ENCODE assay signal across 18 cellular contexts in genomic region chr5:89105836-89106235, GRCh38.
A peak's percentile ranks its signal among the peaks of the same experiment; 100 is the strongest.
DNase-seq lines count a peak whose midpoint lies in the region; ATAC-seq, FAIRE-seq and TF ChIP-seq lines count a peak whose summit lies in the region.
"Had no signal": no experiment of that assay in that cellular context is flagged by ENCODE, and none has a peak within 500 bp of the region (broad histone marks: within the 10 kb centered on the region; RNA-seq: fewer than 3 reads in every experiment).

No MANE protein-coding gene starts in this region.

- no peak overlapping the region for H3K9ac ChIP-seq in mesendoderm (ENCODE audit: low read length)

- H3K18ac ChIP-seq in mesendoderm (ENCODE audit: low read length), result no peak overlapping the region

- no peak overlapping the region for H3K4ac ChIP-seq in mesendoderm (ENCODE audit: low read depth, low read length)

- no peaks in the 10 kb centered on the region for H3K36me3 ChIP-seq in bronchial epithelial cell (ENCODE audit: control insufficient read depth, insufficient read depth, low read length)
- H3K36me3 ChIP-seq in mesendoderm (ENCODE audit: control insufficient read depth, insufficient read depth, low read length), result no peaks in the 10 kb centered on the region
- H3K36me3 ChIP-seq: HAP-1 had no signal

- H4K5ac ChIP-seq in mesendoderm (ENCODE audit: low read length), result no peak overlapping the region

- DNase-seq in A172 (ENCODE audit: low spot score), result peak; percentile 16
- DNase-seq in M059J (ENCODE audit: low read depth), result peak; percentile 60
- peak; percentile 15 for DNase-seq in bronchial epithelial cell (ENCODE audit: low read depth)
- DNase-seq in mesendoderm, result peak; percentile 46
- no peak for DNase-seq in NCI-H748 treated with DMSO at 0.1 percent for 48 hours (lab: John Stamatoyannopoulos, UW)
- DNase-seq in iPS-NIHi7 (ENCODE audit: extremely low spot score), result no peak
- DNase-seq in globus pallidus (ENCODE audit: low spot score), result no peak
- DNase-seq in omental fat pad (ENCODE audit: low spot score), result no peak
- DNase-seq: 8988T; CD8-positive, alpha-beta memory T cell; DMS79 treated with DMSO at 0.1 percent for 48 hours; GF-D8; IMR-90; Karpas-422; NCI-H187; NCI-H345; NCI-H526 had no signal

- no peaks in the 10 kb centered on the region for H3K4me1 ChIP-seq in mesendoderm (ENCODE audit: control insufficient read depth, low read depth, low read length)
- H3K4me1 ChIP-seq: HAP-1 had no signal

- no peak for ATAC-seq in omental fat pad (ENCODE audit: low FRiP score)

- no peak overlapping the region for H3K4me2 ChIP-seq in mesendoderm (ENCODE audit: low read length)

- no peak overlapping the region for H2BK15ac ChIP-seq in mesendoderm (replicated peaks; ENCODE audit: low read depth)

- H3K27me3 ChIP-seq in bronchial epithelial cell (ENCODE audit: control insufficient read depth, insufficient read depth, low read length) (no peaks in the 10 kb centered on the region), mesendoderm (ENCODE audit: insufficient read depth, low read length, poor library complexity) (no peaks in the 10 kb centered on the region)

- no peak overlapping the region for H3K23ac ChIP-seq in mesendoderm (ENCODE audit: low read length)

- no CpG with 5 or more reads among the region's 2 CpGs for WGBS in mesendoderm (ENCODE audit: extremely low coverage, insufficient coverage, low lambda C conversion rate)

- no peak overlapping the region for H2BK5ac ChIP-seq in mesendoderm (ENCODE audit: low read length)

- no peaks in the 10 kb centered on the region for H3K79me1 ChIP-seq in mesendoderm (ENCODE audit: low read length)

- no peak overlapping the region for H2AK5ac ChIP-seq in mesendoderm (ENCODE audit: low read length)

- no peak for FAIRE-seq in bronchial epithelial cell (lab: Jason Lieb, UNC)

- TF ChIP-seq CTCF in bronchial epithelial cell (IDR thresholded peaks at IDR 0.05; ENCODE audit: insufficient read depth, low read length, severe bottlenecking) (no peak), omental fat pad (IDR thresholded peaks at IDR 0.05) (no peak)

- H2BK120ac ChIP-seq in mesendoderm (ENCODE audit: low read depth, low read length), result no peak overlapping the region

- H3K56ac ChIP-seq in mesendoderm (ENCODE audit: low read length), result no peak overlapping the region

- H3K4me3 ChIP-seq in bronchial epithelial cell (ENCODE audit: low read depth, low read length) (no peak overlapping the region), mesendoderm (ENCODE audit: low read length) (no peak overlapping the region)
- H3K4me3 ChIP-seq: HAP-1 had no signal

- no peak overlapping the region for H3K27ac ChIP-seq in mesendoderm (ENCODE audit: low read depth, low read length)

- no peaks in the 10 kb centered on the region for H3K79me2 ChIP-seq in mesendoderm (ENCODE audit: control insufficient read depth, insufficient read depth, low read length)

- H4K8ac ChIP-seq in mesendoderm (ENCODE audit: low read depth, low read length), result no peak overlapping the region

Comparison
In these comparisons a context has a peak if more than half of its experiments do, and no peak if none do; other contexts are left out.
1. DNase-seq: peak in A172 (single experiment), M059J (single experiment), bronchial epithelial cell (single experiment) and mesendoderm (single experiment); none in NCI-H748 treated with DMSO at 0.1 percent for 48 hours (single experiment), iPS-NIHi7 (single experiment), globus pallidus (single experiment) and omental fat pad (single experiment).